ENCODE assay signal across 8 cellular contexts in genomic region chr3:143040264-143040879, GRCh38. TPM values are rescaled to one million over a fixed set of nuclear protein-coding genes. Genes with fewer than 3 reads are reported as not detected.
DNase-seq lines count a peak whose midpoint lies in the region; ATAC-seq and TF ChIP-seq lines count a peak whose summit lies in the region.

No MANE protein-coding gene starts in this region.

- no peak overlapping the region for H3K4me3 ChIP-seq in heart right ventricle
- no peak overlapping the region for H3K4me3 ChIP-seq in PC-9
- H3K4me3 ChIP-seq in fibroblast of pulmonary artery (replicated peaks; ENCODE audit: low read depth, low read length): no peak overlapping the region
- H3K4me3 ChIP-seq in upper lobe of right lung: no peak overlapping the region
- no peak overlapping the region for H3K4me3 ChIP-seq in MG63

- intact Hi-C loops in heart right ventricle (cut with DNase I): no loop called here
- intact Hi-C loops in left cardiac atrium (cut with DNase I): no loop called here
- intact Hi-C loops in PC-9 (cut with micrococcal nuclease; ENCODE audit: unreplicated experiment): no loop called here
- intact Hi-C loops in upper lobe of right lung (cut with DNase I): no loop called here

- no peaks in the 10 kb centered on the region for H3K9me3 Mint-ChIP-seq in activated naive CD4-positive, alpha-beta T cell treated with anti-CD3 and anti-CD28 coated beads, Interleukin-2, amount 10 ng/mL, durations not matched to agents 7 days and 5 days

- DNase-seq in heart right ventricle (no peak), left cardiac atrium (no peak), PC-9 (peak in 1 of 2 experiments; percentile 44), fibroblast of pulmonary artery (ENCODE audit: low read depth) (peak; percentile 70), upper lobe of right lung (no peak), DMS79 treated with DMSO at 0.1 percent for 48 hours (lab: John Stamatoyannopoulos, UW) (no peak), MG63 (no peak)
- no peak for DNase-seq in activated naive CD4-positive, alpha-beta T cell treated with anti-CD3 and anti-CD28 coated beads, Interleukin-2, amount 10 ng/mL, durations not matched to agents 7 days and 5 days

- H2AFZ ChIP-seq in PC-9: no peak overlapping the region

- no peaks in the 10 kb centered on the region for H3K27me3 ChIP-seq in heart right ventricle
- H3K27me3 ChIP-seq in PC-9 (ENCODE audit: insufficient read depth, low read depth): no peaks in the 10 kb centered on the region
- H3K27me3 ChIP-seq in upper lobe of right lung: no peaks in the 10 kb centered on the region
- H3K27me3 ChIP-seq in MG63: no peaks in the 10 kb centered on the region

- POLR2A ChIA-PET in PC-9 (lab: Charles Lee; ENCODE audit: unreplicated experiment): no interaction called here

- BruUV-seq in PC-9 (replicated peaks; lab: Mats Ljungman, UMichigan): no TSS peak

- no peaks in the 10 kb centered on the region for H3K9me2 ChIP-seq in PC-9 (ENCODE audit: insufficient read depth)

- peaks cover 32% of the 10 kb centered on the region for H3F3A ChIP-seq in PC-9 (ENCODE audit: insufficient read depth, low read depth)

- peaks cover 24% of the 10 kb centered on the region for H4K20me1 ChIP-seq in PC-9 (ENCODE audit: insufficient read depth)

- no peaks in the 10 kb centered on the region for H3K9me3 ChIP-seq in heart right ventricle
- no peaks in the 10 kb centered on the region for H3K9me3 ChIP-seq in PC-9 (ENCODE audit: insufficient read depth, low read depth)
- no peaks in the 10 kb centered on the region for H3K9me3 ChIP-seq in upper lobe of right lung
- no peaks in the 10 kb centered on the region for H3K9me3 ChIP-seq in MG63

- peaks cover 27% of the 10 kb centered on the region for H3K36me3 Mint-ChIP-seq in activated naive CD4-positive, alpha-beta T cell treated with anti-CD3 and anti-CD28 coated beads, Interleukin-2, amount 10 ng/mL, durations not matched to agents 7 days and 5 days

- H3K4me1 ChIP-seq in heart right ventricle (peaks cover 0 to 13% (median 0%) of the 10 kb centered on the region in 9 donors), PC-9 (replicated peaks; ENCODE audit: insufficient read depth) (peaks cover 8% of the 10 kb centered on the region; the same call in 1 of the 2 replicates), upper lobe of right lung (no peaks in the 10 kb centered on the region)

- no peak overlapping the region for H3K4me3 Mint-ChIP-seq in activated naive CD4-positive, alpha-beta T cell treated with anti-CD3 and anti-CD28 coated beads, Interleukin-2, amount 10 ng/mL, durations not matched to agents 7 days and 5 days

- no peak for ATAC-seq in heart right ventricle
- no peak for ATAC-seq in left cardiac atrium
- ATAC-seq in upper lobe of right lung: no peak

- TF ChIP-seq CTCF in heart right ventricle (IDR thresholded peaks at IDR 0.05) (peak in 7 of 9 donors; percentile 22 to 52 (median 42)), PC-9 (conservative IDR thresholded peaks at IDR 0.05) (peak; percentile 60), fibroblast of pulmonary artery (IDR thresholded peaks at IDR 0.05; ENCODE audit: low read length, missing control alignments) (peak; percentile 64), upper lobe of right lung (IDR thresholded peaks at IDR 0.05) (peak; percentile 41)

- H3K27me3 Mint-ChIP-seq in activated naive CD4-positive, alpha-beta T cell treated with anti-CD3 and anti-CD28 coated beads, Interleukin-2, amount 10 ng/mL, durations not matched to agents 7 days and 5 days: no peaks in the 10 kb centered on the region

- no peak overlapping the region for H3K4me2 ChIP-seq in PC-9

- H3K27ac ChIP-seq in heart right ventricle: no peak overlapping the region
- H3K27ac ChIP-seq in PC-9: no peak overlapping the region
- H3K27ac ChIP-seq in upper lobe of right lung: no peak overlapping the region

- 81 to 90% methylated on average over 3 of the region's 3 CpGs for WGBS in heart right ventricle, 2 donors

- H3K79me2 ChIP-seq in PC-9 (ENCODE audit: low read depth): no peaks in the 10 kb centered on the region

- H3K27ac Mint-ChIP-seq in activated naive CD4-positive, alpha-beta T cell treated with anti-CD3 and anti-CD28 coated beads, Interleukin-2, amount 10 ng/mL, durations not matched to agents 7 days and 5 days: no peak overlapping the region

- H3K36me3 ChIP-seq in heart right ventricle (peaks cover 0 to 100% (median 38%) of the 10 kb centered on the region in 9 donors), PC-9 (ENCODE audit: low read depth) (peaks cover 63% of the 10 kb centered on the region), upper lobe of right lung (peaks cover 82% of the 10 kb centered on the region), MG63 (peaks cover 78% of the 10 kb centered on the region)

- peaks cover 11% of the 10 kb centered on the region for H3K4me1 Mint-ChIP-seq in activated naive CD4-positive, alpha-beta T cell treated with anti-CD3 and anti-CD28 coated beads, Interleukin-2, amount 10 ng/mL, durations not matched to agents 7 days and 5 days

- CTCF ChIA-PET in PC-9 (lab: Charles Lee): interaction anchor here (0.6 to 1.2 kb wide), 2 partner anchors 529 to 634 kb away, joined by 3 to 5 read pairs; no protein-coding TSS in a partner anchor
- CTCF ChIA-PET in activated naive CD4-positive, alpha-beta T cell treated with anti-CD3 and anti-CD28 coated beads, Interleukin-2, amount 10 ng/mL, durations not matched to agents 7 days and 5 days (lab: Charles Lee): interaction anchor here (0.6 to 1.9 kb wide), 11 partner anchors 9 to 281 kb away, joined by 3 to 8 read pairs (median 4); partner anchors contain the start of gene U2SURP

RNA-seq across cellular contexts. Expression of gene U2SURP, which starts 39.0 kb away (rescaled TPM):
- total RNA-seq in heart right ventricle: 10 to 100 TPM; 35.8 to 49.3 (median 40.2) TPM
- polyA plus RNA-seq in heart right ventricle: 10 to 100 TPM; 14.1 to 47.4 TPM
- 10 to 100 TPM; 46.8 to 48.9 TPM for total RNA-seq in left cardiac atrium
- total RNA-seq in PC-9 (2021): 104 and 126 TPM in 2 replicates
- 75.8 TPM for total RNA-seq in upper lobe of right lung
- 65.3 and 141 TPM in 2 replicates for total RNA-seq in MG63 (2014; rRNA removed; shearing (Covaris generic); ENCODE audit: low replicate concordance)
